ENCODE assay signal across 8 cellular contexts in the genomic region with DNA sequence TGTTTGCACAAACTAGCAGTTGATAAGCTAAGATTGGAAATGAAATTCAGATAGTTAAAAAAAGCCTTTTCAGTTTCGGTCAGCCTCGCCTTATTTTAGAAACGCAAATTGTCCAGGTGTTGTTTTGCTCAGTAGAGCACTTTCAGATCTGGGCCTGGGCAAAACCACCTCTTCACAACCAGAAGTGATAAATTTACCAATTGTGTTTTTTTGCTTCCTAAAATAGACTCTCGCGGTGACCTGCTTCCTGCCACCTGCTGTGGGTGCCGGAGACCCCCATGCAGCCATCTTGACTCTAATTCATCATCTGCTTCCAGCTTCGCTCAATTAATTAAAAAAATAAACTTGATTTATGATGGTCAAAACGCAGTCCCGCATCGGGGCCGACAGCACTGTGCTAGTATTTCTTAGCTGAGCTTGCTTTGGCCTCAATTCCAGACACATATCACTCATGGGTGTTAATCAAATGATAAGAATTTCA.
DNase-seq lines count a peak whose midpoint lies in the region; ATAC-seq and TF ChIP-seq lines count a peak whose summit lies in the region.

No MANE protein-coding gene starts in this region.

- CTCF ChIA-PET in WTC11 (lab: Charles Lee): no interaction called here

- no peak for TF ChIP-seq CTCF in WTC11 (IDR thresholded peaks at IDR 0.05)

- peak; percentile 83 for DNase-seq in activated CD4-positive, alpha-beta T cell treated with anti-CD3 and anti-CD28 coated beads, Interleukin-2, amount 10 ng/mL, durations not matched to agents 24 days and 14 days
- DNase-seq in activated CD4-positive, alpha-beta T cell treated with anti-CD3 and anti-CD28 coated beads, Interleukin-2, amount 50 U/mL, for 4 hours: no peak
- DNase-seq in WTC11 (ENCODE audit: low spot score) (peak; percentile 3), Ammon's horn (ENCODE audit: low spot score) (no peak), NCI-H774 (lab: John Stamatoyannopoulos, UW) (no peak), NCI-H1105 (lab: John Stamatoyannopoulos, UW) (no peak)
- no peak for DNase-seq in stimulated activated effector memory CD8-positive, alpha-beta T cell treated with anti-CD3 and anti-CD28 coated beads, Interleukin-12 subunit alpha, Interleukin-12 subunit beta, amount 100 ng/mL, for 72 hours (ENCODE audit: low spot score in 2 of 2)

- H3K4me1 Mint-ChIP-seq in activated CD4-positive, alpha-beta T cell treated with anti-CD3 and anti-CD28 coated beads, Interleukin-2, amount 10 ng/mL, durations not matched to agents 24 days and 14 days: peaks cover 40% of the 10 kb centered on the region
- H3K4me1 Mint-ChIP-seq in WTC11: no peaks in the 10 kb centered on the region
- peaks cover 19% of the 10 kb centered on the region for H3K4me1 Mint-ChIP-seq in stimulated activated effector memory CD8-positive, alpha-beta T cell treated with anti-CD3 and anti-CD28 coated beads, Interleukin-12 subunit alpha, Interleukin-12 subunit beta, amount 100 ng/mL, for 72 hours

- H3K9me3 Mint-ChIP-seq in activated CD4-positive, alpha-beta T cell treated with anti-CD3 and anti-CD28 coated beads, Interleukin-2, amount 10 ng/mL, durations not matched to agents 24 days and 14 days: no peaks in the 10 kb centered on the region
- H3K9me3 Mint-ChIP-seq in WTC11: peaks cover 30% of the 10 kb centered on the region
- no peaks in the 10 kb centered on the region for H3K9me3 Mint-ChIP-seq in stimulated activated effector memory CD8-positive, alpha-beta T cell treated with anti-CD3 and anti-CD28 coated beads, Interleukin-12 subunit alpha, Interleukin-12 subunit beta, amount 100 ng/mL, for 72 hours

- H3K27ac Mint-ChIP-seq in activated CD4-positive, alpha-beta T cell treated with anti-CD3 and anti-CD28 coated beads, Interleukin-2, amount 10 ng/mL, durations not matched to agents 24 days and 14 days: peak overlapping the region; percentile 85
- H3K27ac Mint-ChIP-seq in WTC11: no peak overlapping the region
- H3K27ac Mint-ChIP-seq in stimulated activated effector memory CD8-positive, alpha-beta T cell treated with anti-CD3 and anti-CD28 coated beads, Interleukin-12 subunit alpha, Interleukin-12 subunit beta, amount 100 ng/mL, for 72 hours: peak overlapping the region; percentile 60

- intact Hi-C loops in activated CD4-positive, alpha-beta T cell treated with anti-CD3 and anti-CD28 coated beads, Interleukin-2, amount 10 ng/mL, durations not matched to agents 24 days and 14 days (cut with micrococcal nuclease): loop anchor here (5.0 kb wide), 1 partner anchor 150 kb away; no protein-coding TSS in a partner anchor

- peak; percentile 49 for ATAC-seq in HG02840 (IDR thresholded peaks at IDR 0.05; ENCODE audit: low FRiP score, unreplicated experiment)
- ATAC-seq in WTC11: no peak
- ATAC-seq in stimulated activated effector memory CD8-positive, alpha-beta T cell treated with anti-CD3 and anti-CD28 coated beads, Interleukin-12 subunit alpha, Interleukin-12 subunit beta, amount 100 ng/mL, for 72 hours: peak; percentile 9

- H3K27me3 Mint-ChIP-seq in activated CD4-positive, alpha-beta T cell treated with anti-CD3 and anti-CD28 coated beads, Interleukin-2, amount 10 ng/mL, durations not matched to agents 24 days and 14 days: peaks cover 3% of the 10 kb centered on the region
- H3K27me3 Mint-ChIP-seq in WTC11 (ENCODE audit: low read depth): peaks cover 4% of the 10 kb centered on the region

- peaks cover 2% of the 10 kb centered on the region for H3K36me3 Mint-ChIP-seq in activated CD4-positive, alpha-beta T cell treated with anti-CD3 and anti-CD28 coated beads, Interleukin-2, amount 10 ng/mL, durations not matched to agents 24 days and 14 days (ENCODE audit: low read depth)
- peaks cover 43% of the 10 kb centered on the region for H3K36me3 Mint-ChIP-seq in WTC11
- H3K36me3 Mint-ChIP-seq in stimulated activated effector memory CD8-positive, alpha-beta T cell treated with anti-CD3 and anti-CD28 coated beads, Interleukin-12 subunit alpha, Interleukin-12 subunit beta, amount 100 ng/mL, for 72 hours: peaks cover 27% of the 10 kb centered on the region

- peak overlapping the region; percentile 76 for H3K4me3 Mint-ChIP-seq in activated CD4-positive, alpha-beta T cell treated with anti-CD3 and anti-CD28 coated beads, Interleukin-2, amount 10 ng/mL, durations not matched to agents 24 days and 14 days
- no peak overlapping the region for H3K4me3 Mint-ChIP-seq in WTC11
- H3K4me3 Mint-ChIP-seq in stimulated activated effector memory CD8-positive, alpha-beta T cell treated with anti-CD3 and anti-CD28 coated beads, Interleukin-12 subunit alpha, Interleukin-12 subunit beta, amount 100 ng/mL, for 72 hours: peak overlapping the region; percentile 54

- POLR2A ChIA-PET in WTC11 (lab: Charles Lee): no interaction called here

TF ChIP-seq in WTC11, 78 proteins besides CTCF, POLR2A, EP300 and RAD21:
- TF ChIP-seq, protein P1, sequence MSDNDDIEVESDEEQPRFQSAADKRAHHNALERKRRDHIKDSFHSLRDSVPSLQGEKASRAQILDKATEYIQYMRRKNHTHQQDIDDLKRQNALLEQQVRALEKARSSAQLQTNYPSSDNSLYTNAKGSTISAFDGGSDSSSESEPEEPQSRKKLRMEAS (CRISPR knock-in tag; IDR thresholded peaks at IDR 0.05): no peak

Comparison
In these comparisons a context has a peak if more than half of its experiments do, and no peak if none do; other contexts are left out.
1. DNase-seq: peak in activated CD4-positive, alpha-beta T cell treated with anti-CD3 and anti-CD28 coated beads, Interleukin-2, amount 10 ng/mL, durations not matched to agents 24 days and 14 days (single experiment) and WTC11 (single experiment); none in activated CD4-positive, alpha-beta T cell treated with anti-CD3 and anti-CD28 coated beads, Interleukin-2, amount 50 U/mL, for 4 hours (0 of 2), stimulated activated effector memory CD8-positive, alpha-beta T cell treated with anti-CD3 and anti-CD28 coated beads, Interleukin-12 subunit alpha, Interleukin-12 subunit beta, amount 100 ng/mL, for 72 hours (0 of 2), Ammon's horn (single experiment), NCI-H774 (single experiment) and NCI-H1105 (single experiment).